In genomic region chr13:98407575-98407974, GRCh38 we compare ENCODE assay signal across 19 cellular contexts.
A peak's percentile ranks its signal among the peaks of the same experiment; 100 is the strongest.
DNase-seq lines count a peak whose midpoint lies in the region; ATAC-seq, FAIRE-seq and TF ChIP-seq lines count a peak whose summit lies in the region.
"Had no signal": no experiment of that assay in that cellular context is flagged by ENCODE, and none has a peak within 500 bp of the region (broad histone marks: within the 10 kb centered on the region; RNA-seq: fewer than 3 reads in every experiment).

No MANE protein-coding gene starts in this region.

- peaks cover 38% of the 10 kb centered on the region for H3K4me1 ChIP-seq in HepG2 (ENCODE audit: insufficient read depth, low read length)
- peaks cover 0 to 11% (median 5%) of the 10 kb centered on the region in 4 donors for H3K4me1 ChIP-seq in right lobe of liver
- H3K4me1 ChIP-seq in mesenchymal stem cell (ENCODE audit: control insufficient read depth, insufficient read depth, low read depth, low read length), result no peaks in the 10 kb centered on the region
- H3K4me1 ChIP-seq in parathyroid adenoma, result peaks cover 17% of the 10 kb centered on the region
- H3K4me1 ChIP-seq: BE2C had no signal

- TF ChIP-seq CTCF in HepG2 (CRISPR knock-in tag; IDR thresholded peaks at IDR 0.05) (no peak), right lobe of liver (IDR thresholded peaks at IDR 0.05) (no peak), parathyroid adenoma (IDR thresholded peaks at IDR 0.05) (no peak)

- H2BK5ac ChIP-seq in mesenchymal stem cell (ENCODE audit: low read depth, low read length, poor library complexity, severe bottlenecking), result no peak overlapping the region

- H3K14ac ChIP-seq in mesenchymal stem cell (ENCODE audit: low read length in 2 of 2), result no peak overlapping the region

- H4K91ac ChIP-seq in mesenchymal stem cell (ENCODE audit: low read length), result no peak overlapping the region

- intact Hi-C loops in HepG2 (cut with micrococcal nuclease; ENCODE audit: unreplicated experiment), result loop anchor here (10.0 kb wide), 1 partner anchor 263 kb away; the partner anchor contains the start of gene FARP1
- intact Hi-C loops in right lobe of liver (cut with DNase I), result no loop called here

- no peaks in the 10 kb centered on the region for H3K9me3 ChIP-seq in HepG2 (ENCODE audit: low read length)
- no peaks in the 10 kb centered on the region for H3K9me3 ChIP-seq in right lobe of liver
- no peaks in the 10 kb centered on the region for H3K9me3 ChIP-seq in mesenchymal stem cell (ENCODE audit: control insufficient read depth, low read length)
- no peaks in the 10 kb centered on the region for H3K9me3 ChIP-seq in parathyroid adenoma (ENCODE audit: control insufficient read depth, low read length)
- H3K9me3 ChIP-seq: BE2C had no signal

- peaks cover 18% of the 10 kb centered on the region for H3K79me1 ChIP-seq in mesenchymal stem cell (replicated peaks; ENCODE audit: low read length, poor library complexity, severe bottlenecking)

- no peak overlapping the region for H3K18ac ChIP-seq in mesenchymal stem cell (ENCODE audit: low read depth in 1 of 2, low read length in 2 of 2)

- POLR2A ChIA-PET in HepG2 (lab: Yijun Ruan, JAX), result no interaction called here

- no peak overlapping the region for H2BK15ac ChIP-seq in mesenchymal stem cell (ENCODE audit: low read depth, poor library complexity, severe bottlenecking)

- H3K4me3 ChIP-seq in HepG2 (replicated peaks in 1 of 3; ENCODE audit: insufficient read depth in 1 of 3, low read depth in 2 of 3, low read length in 3 of 3) (no peak overlapping the region), right lobe of liver (no peak overlapping the region), mesenchymal stem cell (ENCODE audit: insufficient read depth in 1 of 2, low read depth in 1 of 2, low read length in 2 of 2) (no peak overlapping the region), parathyroid adenoma (ENCODE audit: low read depth, low read length) (peak overlapping the region; percentile 12)
- H3K4me3 ChIP-seq: GM23248 had no signal

- no peak overlapping the region for H3K27ac ChIP-seq in HepG2 (ENCODE audit: extremely low read length, insufficient read depth, low read length)
- no peak overlapping the region for H3K27ac ChIP-seq in right lobe of liver
- no peak overlapping the region for H3K27ac ChIP-seq in mesenchymal stem cell (ENCODE audit: low read length, poor library complexity, severe bottlenecking)
- H3K27ac ChIP-seq in parathyroid adenoma, result peak overlapping the region; percentile 70
- H3K27ac ChIP-seq: GM23248 had no signal

- no peaks in the 10 kb centered on the region for H3K79me2 ChIP-seq in HepG2 (ENCODE audit: insufficient read depth, low read length)
- no peaks in the 10 kb centered on the region for H3K79me2 ChIP-seq in parathyroid adenoma

- no peak for TF ChIP-seq RAD21 in HepG2 (CRISPR knock-in tag; IDR thresholded peaks at IDR 0.05)

- peak overlapping the region; percentile 28 for H4K8ac ChIP-seq in mesenchymal stem cell (ENCODE audit: low read length)

- no peak overlapping the region for H2BK120ac ChIP-seq in mesenchymal stem cell (ENCODE audit: low read depth, low read length)

- H2AK5ac ChIP-seq in mesenchymal stem cell (ENCODE audit: low read length, severe bottlenecking), result no peak overlapping the region

- CTCF ChIA-PET in HepG2 (lab: Yijun Ruan, JAX; ENCODE audit: low intra/inter-chr PET ratio, low total read pairs), result no interaction called here

- H3K4me2 ChIP-seq in HepG2 (ENCODE audit: low read depth, low read length), result no peak overlapping the region
- no peak overlapping the region for H3K4me2 ChIP-seq in mesenchymal stem cell (ENCODE audit: low read length, poor library complexity, severe bottlenecking)
- H3K4me2 ChIP-seq in parathyroid adenoma (ENCODE audit: low read length), result peak overlapping the region; percentile 59

- TF ChIP-seq POLR2A in HepG2 (IDR thresholded peaks at IDR 0.05; ENCODE audit: insufficient read depth in 1 of 2, low read depth in 2 of 2, low read length in 2 of 2) (no peak), right lobe of liver (IDR thresholded peaks at IDR 0.05) (no peak)

- ATAC-seq in HepG2 (no peak), right lobe of liver (no peak)

- H3K23ac ChIP-seq in mesenchymal stem cell (ENCODE audit: low read length in 2 of 2), result no peak overlapping the region

- FAIRE-seq in HepG2 (lab: Jason Lieb, UNC), result no peak
- FAIRE-seq: GM12892, GM18507 had no signal

- H3K4ac ChIP-seq in mesenchymal stem cell (ENCODE audit: low read depth in 1 of 2, low read length in 2 of 2), result no peak overlapping the region

- DNase-seq in HepG2 (ENCODE audit: low spot score) (no peak), right lobe of liver (no peak), mesenchymal stem cell (no peak), iPS-NIHi11 (ENCODE audit: low spot score) (no peak), Ammon's horn (ENCODE audit: low spot score) (no peak), NCI-H524 treated with DMSO at 0.1 percent for 48 hours (lab: John Stamatoyannopoulos, UW) (no peak)
- DNase-seq: 8988T; BE2C; C1 segment of cervical spinal cord; CD4-positive, CD25-positive, alpha-beta regulatory T cell; CD8-positive, alpha-beta memory T cell; COR-L47; DMS 273 treated with DMSO at 0.1 percent for 48 hours; GDM1; GM23248; HCEC 1CT had no signal

- TF ChIP-seq EP300 in HepG2 (IDR thresholded peaks at IDR 0.05; ENCODE audit: low read depth in 2 of 2, low read length in 2 of 2) (no peak), HepG2 (CRISPR knock-in tag; IDR thresholded peaks at IDR 0.05; ENCODE audit: borderline replicate concordance) (no peak)

- peak overlapping the region in 1 of 2 experiments; percentile 34 for H2BK12ac ChIP-seq in mesenchymal stem cell (ENCODE audit: low read length in 2 of 2)

- H4K20me1 ChIP-seq in HepG2 (ENCODE audit: insufficient read depth, low read length), result no peaks in the 10 kb centered on the region

- H3K9ac ChIP-seq in HepG2 (ENCODE audit: insufficient read depth, low read depth, low read length), result no peak overlapping the region
- no peak overlapping the region for H3K9ac ChIP-seq in mesenchymal stem cell (ENCODE audit: low read length)
- H3K9ac ChIP-seq in parathyroid adenoma, result no peak overlapping the region
- H3K9ac ChIP-seq: GM23248 had no signal

- BruUV-seq in HepG2 (replicated peaks; lab: Mats Ljungman, UMichigan), result no TSS peak

- H3K36me3 ChIP-seq in HepG2 (replicated peaks in 1 of 2; ENCODE audit: control insufficient read depth in 1 of 2, insufficient read depth in 2 of 2, low read length in 2 of 2) (peaks cover 22 to 63% of the 10 kb centered on the region in 2 experiments), right lobe of liver (peaks cover 0 to 13% (median 1%) of the 10 kb centered on the region in 4 donors), mesenchymal stem cell (ENCODE audit: control insufficient read depth in 1 of 2, insufficient read depth in 2 of 2, low read depth in 1 of 2, low read length in 2 of 2) (peaks cover 40 to 48% of the 10 kb centered on the region in 2 experiments), parathyroid adenoma (ENCODE audit: control insufficient read depth, insufficient read depth, low read length) (no peaks in the 10 kb centered on the region)

- WGBS in HepG2 (ENCODE audit: low lambda C conversion rate), result 97% methylated on average over 4 of the region's 4 CpGs
- 95% methylated on average over 3 of the region's 4 CpGs for WGBS in right lobe of liver (ENCODE audit: insufficient coverage, low coverage, low lambda C conversion rate, missing lambda C conversion rate)
- 95% methylated on average over 3 of the region's 4 CpGs for WGBS in mesenchymal stem cell

- H3K27me3 ChIP-seq in HepG2 (ENCODE audit: control insufficient read depth in 1 of 2, insufficient read depth in 2 of 2, low read length in 2 of 2) (no peaks in the 10 kb centered on the region), right lobe of liver (no peaks in the 10 kb centered on the region), mesenchymal stem cell (ENCODE audit: control insufficient read depth in 1 of 2, insufficient read depth in 1 of 2, low read length in 2 of 2) (no peaks in the 10 kb centered on the region), parathyroid adenoma (ENCODE audit: control insufficient read depth, insufficient read depth, low read length) (no peaks in the 10 kb centered on the region)
- H3K27me3 ChIP-seq: BE2C had no signal

- in situ Hi-C loops in HepG2 (cut with HindIII; ENCODE audit: extremely low pct_ligation_motif_present, low pct_unique_long_range_greater_than_20kb), result no loop called here

- H2AFZ ChIP-seq in HepG2 (ENCODE audit: low read length) (no peak overlapping the region), mesenchymal stem cell (ENCODE audit: low read depth, low read length) (no peak overlapping the region), parathyroid adenoma (no peak overlapping the region)
- H2AFZ ChIP-seq: GM23248 had no signal

TF ChIP-seq in HepG2, 621 proteins besides CTCF, POLR2A, EP300 and RAD21:
- TF ChIP-seq TFAP4 (IDR thresholded peaks at IDR 0.05; ENCODE audit: borderline replicate concordance, low read depth) (no peak), RBM22 (optimal IDR thresholded peaks at IDR 0.05; ENCODE audit: low read length) (peak; percentile 77), CREM (IDR thresholded peaks at IDR 0.05) (no peak), CREM (CRISPR knock-in tag; IDR thresholded peaks at IDR 0.05) (no peak), ZNF180 (CRISPR knock-in tag; IDR thresholded peaks at IDR 0.05; ENCODE audit: borderline replicate concordance, low read depth) (no peak), TMF1 (CRISPR knock-in tag; IDR thresholded peaks at IDR 0.05; ENCODE audit: low read depth) (no peak), ZNF383 (CRISPR knock-in tag; IDR thresholded peaks at IDR 0.05; ENCODE audit: borderline replicate concordance) (no peak)
